In genomic region chr1:198681247-198681646, GRCh38 we compare ENCODE assay signal across 9 cellular contexts. TPM values are rescaled to one million over a fixed set of nuclear protein-coding genes. Genes with fewer than 3 reads are reported as not detected.
DNase-seq lines count a peak whose midpoint lies in the region; ATAC-seq, FAIRE-seq and TF ChIP-seq lines count a peak whose summit lies in the region.
"Had no signal": no experiment of that assay in that cellular context is flagged by ENCODE, and none has a peak within 500 bp of the region (broad histone marks: within the 10 kb centered on the region; RNA-seq: fewer than 3 reads in every experiment).

No MANE protein-coding gene starts in this region.

- H3K36me3 Mint-ChIP-seq in activated CD8-positive, alpha-beta memory T cell treated with anti-CD3 and anti-CD28 coated beads, Interleukin-2, amount 10 ng/mL, durations not matched to agents 7 days and 5 days: peaks cover 50% of the 10 kb centered on the region

- WGBS in spleen, 5 donors: 14 to 29% (median 19%) methylated on average over 1 of the region's 1 CpG

- H3K27ac ChIP-seq in Panc1 (ENCODE audit: low read length): peak overlapping the region; percentile 80; the same call in 1 of the 2 replicates
- peak overlapping the region; percentile 67 to 93 (median 88) for H3K27ac ChIP-seq in spleen
- H3K27ac ChIP-seq: esophagus muscularis mucosa had no signal

- no peak for ATAC-seq in activated CD8-positive, alpha-beta memory T cell treated with anti-CD3 and anti-CD28 coated beads, Interleukin-2, amount 10 ng/mL, durations not matched to agents 7 days and 5 days
- ATAC-seq in Panc1: no peak
- ATAC-seq in GM19397 (IDR thresholded peaks at IDR 0.05; ENCODE audit: unreplicated experiment): no peak

- H3K4me3 ChIP-seq in Panc1 (ENCODE audit: low read depth in 2 of 2, low read length in 2 of 2): no peak overlapping the region
- no peak overlapping the region for H3K4me3 ChIP-seq in choroid plexus epithelial cell (ENCODE audit: low read depth, low read length)
- peak overlapping the region in 3 of 8 donors; percentile 4 to 59 (median 5) for H3K4me3 ChIP-seq in spleen
- H3K4me3 ChIP-seq: esophagus muscularis mucosa had no signal

- CTCF ChIA-PET in activated CD8-positive, alpha-beta memory T cell treated with anti-CD3 and anti-CD28 coated beads, Interleukin-2, amount 10 ng/mL, durations not matched to agents 7 days and 5 days (lab: Charles Lee): interaction anchor here (0.6 to 3.0 kb wide), 14 partner anchors 9 to 426 kb away, joined by 3 to 11 read pairs (median 6); partner anchors contain the start of gene PTPRC
- CTCF ChIA-PET in Panc1 (lab: Charles Lee): interaction anchor here (0.7 kb wide), 1 partner anchor 766 kb away, joined by 3 read pairs; no protein-coding TSS in a partner anchor

- no peak for TF ChIP-seq CTCF in Panc1 (IDR thresholded peaks at IDR 0.05)
- no peak for TF ChIP-seq CTCF in choroid plexus epithelial cell (conservative IDR thresholded peaks at IDR 0.05; ENCODE audit: low read depth, low read length)
- no peak for TF ChIP-seq CTCF in spleen (IDR thresholded peaks at IDR 0.05 in 8 of 11, conservative IDR thresholded peaks at IDR 0.05 in 3 of 11)

- no peaks in the 10 kb centered on the region for H3K9me3 Mint-ChIP-seq in activated CD8-positive, alpha-beta memory T cell treated with anti-CD3 and anti-CD28 coated beads, Interleukin-2, amount 10 ng/mL, durations not matched to agents 7 days and 5 days (ENCODE audit: low read depth)

- H3K4me3 Mint-ChIP-seq in activated CD8-positive, alpha-beta memory T cell treated with anti-CD3 and anti-CD28 coated beads, Interleukin-2, amount 10 ng/mL, durations not matched to agents 7 days and 5 days: peak overlapping the region; percentile 91

- no peaks in the 10 kb centered on the region for H3K27me3 Mint-ChIP-seq in activated CD8-positive, alpha-beta memory T cell treated with anti-CD3 and anti-CD28 coated beads, Interleukin-2, amount 10 ng/mL, durations not matched to agents 7 days and 5 days

- no peaks in the 10 kb centered on the region for H3K27me3 ChIP-seq in Panc1 (ENCODE audit: control insufficient read depth, insufficient read depth, low read length)
- no peaks in the 10 kb centered on the region for H3K27me3 ChIP-seq in spleen (replicated peaks in 1 of 7)
- H3K27me3 ChIP-seq: esophagus muscularis mucosa had no signal

- TF ChIP-seq POLR2A in spleen (IDR thresholded peaks at IDR 0.05): no peak

- H3K27ac Mint-ChIP-seq in activated CD8-positive, alpha-beta memory T cell treated with anti-CD3 and anti-CD28 coated beads, Interleukin-2, amount 10 ng/mL, durations not matched to agents 7 days and 5 days: peak overlapping the region; percentile 93

- H3K4me1 Mint-ChIP-seq in activated CD8-positive, alpha-beta memory T cell treated with anti-CD3 and anti-CD28 coated beads, Interleukin-2, amount 10 ng/mL, durations not matched to agents 7 days and 5 days: peaks cover 82% of the 10 kb centered on the region

- POLR2A ChIA-PET in Panc1 (lab: Charles Lee): interaction anchor here (0.6 kb wide), 2 partner anchors 564 to 767 kb away, joined by 3 to 6 read pairs; no protein-coding TSS in a partner anchor

- no peaks in the 10 kb centered on the region for H3K9me3 ChIP-seq in Panc1 (ENCODE audit: control insufficient read depth, insufficient read depth, low read depth, low read length)
- no peaks in the 10 kb centered on the region for H3K9me3 ChIP-seq in spleen
- H3K9me3 ChIP-seq: esophagus muscularis mucosa had no signal

- H3K36me3 ChIP-seq in Panc1 (ENCODE audit: control insufficient read depth, insufficient read depth, low read length): no peaks in the 10 kb centered on the region
- H3K36me3 ChIP-seq in spleen: peaks cover 0 to 13% (median 5%) of the 10 kb centered on the region in 6 donors
- H3K36me3 ChIP-seq: esophagus muscularis mucosa had no signal

- in situ Hi-C loops in Panc1 (cut with HindIII; ENCODE audit: low pct_unique_long_range_greater_than_20kb, low sequenced_read_pairs): no loop called here

- H3K4me1 ChIP-seq in Panc1 (ENCODE audit: control insufficient read depth, insufficient read depth, low read length) (peaks cover 15% of the 10 kb centered on the region), spleen (peaks cover 57 to 100% (median 96%) of the 10 kb centered on the region in 6 donors)
- H3K4me1 ChIP-seq: esophagus muscularis mucosa had no signal

- no peak for DNase-seq in activated CD8-positive, alpha-beta memory T cell treated with anti-CD3 and anti-CD28 coated beads, Interleukin-2, amount 10 ng/mL, durations not matched to agents 7 days and 5 days
- no peak for DNase-seq in activated CD8-positive, alpha-beta memory T cell treated with anti-CD3 and anti-CD28 coated beads, Interleukin-2, amount 50 U/mL, for 48 hours
- DNase-seq in Panc1 (ENCODE audit: low read depth, low spot score) (no peak), choroid plexus epithelial cell (ENCODE audit: low read depth) (peak; percentile 84), spleen (no peak), HTR-8/SVneo (ENCODE audit: insufficient read length, low spot score) (no peak)
- no peak for DNase-seq in stimulated activated CD4-positive, alpha-beta T cell treated with anti-CD3 and anti-CD28 coated beads, Interleukin-4, amount 100 ng/mL, for 1 hour

- intact Hi-C loops in Panc1 (cut with micrococcal nuclease; ENCODE audit: unreplicated experiment) (loop anchor here (5.0 to 10.0 kb wide), 5 partner anchors 214 to 1156 kb away; no protein-coding TSS in a partner anchor), spleen (cut with DNase I; ENCODE audit: low total_unique reads) (no loop called here)

- BruUV-seq in Panc1 (replicated peaks; lab: Mats Ljungman, UMichigan): no TSS peak

- no peak for FAIRE-seq in HTR-8/SVneo (lab: Jason Lieb, UNC)

RNA-seq across cellular contexts. Expression of gene PTPRC, which starts 42.4 kb away (rescaled TPM):
- 100 to 1,000 TPM; 556 to 674 TPM for total RNA-seq in activated CD8-positive, alpha-beta memory T cell treated with anti-CD3 and anti-CD28 coated beads, Interleukin-2, amount 10 ng/mL, durations not matched to agents 7 days and 5 days
- total RNA-seq in Panc1 (2021; ENCODE audit: unreplicated experiment) (1.4 TPM), spleen (100 to 1,000 TPM; 439 to 716 (median 526) TPM)
- not detected for polyA plus RNA-seq in Panc1 (2012; ENCODE audit: insufficient read length)
- polyA plus RNA-seq in spleen: 10 to 100 TPM; 79.2 to 99.3 (median 92.4) TPM

Comparison
In these comparisons a context has a peak if more than half of its experiments do, and no peak if none do; other contexts are left out.
1. RNA of gene PTPRC, which starts 42.4 kb away (total RNA-seq): 556 to 674 TPM in activated CD8-positive, alpha-beta memory T cell treated with anti-CD3 and anti-CD28 coated beads, Interleukin-2, amount 10 ng/mL, durations not matched to agents 7 days and 5 days and 439 to 716 TPM in spleen; 1.4 TPM in Panc1 (single experiment); every median in the first group is over 100 times any median in the second.